ENCODE assay signal across 27 cellular contexts in genomic region chr15:57537951-57538506, GRCh38. TPM values are rescaled to one million over a fixed set of nuclear protein-coding genes. Genes with fewer than 3 reads are reported as not detected.
"Had no signal": no experiment of that assay in that cellular context is flagged by ENCODE, and none has a peak within 500 bp of the region (broad histone marks: within the 10 kb centered on the region; RNA-seq: fewer than 3 reads in every experiment).

No MANE protein-coding gene starts in this region.

- H3K27ac Mint-ChIP-seq: activated B cell treated with CpG ODN at 0.5 μM for 24 hours; activated CD8-positive, alpha-beta T cell treated with anti-CD3 and anti-CD28 coated beads, Interleukin-2, amount 10 ng/mL, durations not matched to agents 7 days and 5 days; activated naive CD4-positive, alpha-beta T cell treated with anti-CD3 and anti-CD28 coated beads, Interleukin-2, amount 50 U/mL, for 24 hours; dendritic cell treated with granulocyte-macrophage colony-stimulating factor and Interleukin-4, amounts not matched to agents 40 ng/mL and 50 ng/mL, for 4 days; immature natural killer cell; mesothelial cell of epicardium had no signal

- H3K4me3 Mint-ChIP-seq: activated B cell treated with CpG ODN at 0.5 μM for 24 hours; activated CD8-positive, alpha-beta T cell treated with anti-CD3 and anti-CD28 coated beads, Interleukin-2, amount 10 ng/mL, durations not matched to agents 7 days and 5 days; activated naive CD4-positive, alpha-beta T cell treated with anti-CD3 and anti-CD28 coated beads, Interleukin-2, amount 50 U/mL, for 24 hours; brain; dendritic cell treated with granulocyte-macrophage colony-stimulating factor and Interleukin-4, amounts not matched to agents 40 ng/mL and 50 ng/mL, for 4 days; immature natural killer cell; mesothelial cell of epicardium had no signal

- H3K27ac ChIP-seq: epithelial cell of prostate, heart left ventricle, thyroid gland had no signal

- H3K4me1 Mint-ChIP-seq: activated B cell treated with CpG ODN at 0.5 μM for 24 hours; activated naive CD4-positive, alpha-beta T cell treated with anti-CD3 and anti-CD28 coated beads, Interleukin-2, amount 50 U/mL, for 24 hours; immature natural killer cell had no signal

- DNase-seq: activated B cell treated with CpG ODN at 0.5 μM for 24 hours; activated CD4-positive, alpha-beta T cell treated with anti-CD3 and anti-CD28 coated beads for 48 hours; activated CD8-positive, alpha-beta memory T cell treated with anti-CD3 and anti-CD28 coated beads, Interleukin-2, amount 50 U/mL, for 4 hours; activated CD8-positive, alpha-beta T cell treated with anti-CD3 and anti-CD28 coated beads, Interleukin-2, amount 10 ng/mL, durations not matched to agents 7 days and 5 days; activated effector memory CD4-positive, alpha-beta T cell treated with anti-CD3 and anti-CD28 coated beads, Interleukin-2, amount 50 U/mL, for 16 hours; activated T-cell treated with anti-CD3 and anti-CD28 coated beads, Interleukin-2, amount 50 U/mL, for 48 hours; adrenal gland; central memory CD4-positive, alpha-beta T cell; effector memory CD4-positive, alpha-beta T cell; heart left ventricle; immature natural killer cell; left cardiac atrium; pancreas; stimulated activated CD4-positive, alpha-beta T cell treated with anti-CD3 and anti-CD28 coated beads, Interleukin-12 subunit alpha, Interleukin-12 subunit beta, amount 100 ng/mL, for 4 hours; stimulated activated CD4-positive, alpha-beta T cell treated with anti-CD3 and anti-CD28 coated beads, Interleukin-2, amount 100 ng/mL, for 24 hours; stomach; T-helper 2 cell; thyroid gland had no signal

- H3K4me3 ChIP-seq: adrenal gland, heart left ventricle, lung, pancreas, stomach, thyroid gland had no signal

- H3K9me3 Mint-ChIP-seq: immature natural killer cell had no signal

- H3K36me3 Mint-ChIP-seq: brain, immature natural killer cell had no signal

- FAIRE-seq: frontal cortex, pancreas, TTC549, urothelium cell line had no signal

- H3K27me3 ChIP-seq: adrenal gland, heart left ventricle, pancreas, stomach, thyroid gland had no signal

- ATAC-seq: activated CD8-positive, alpha-beta T cell treated with anti-CD3 and anti-CD28 coated beads, Interleukin-2, amount 10 ng/mL, durations not matched to agents 7 days and 5 days; heart left ventricle; left cardiac atrium had no signal

- H3K36me3 ChIP-seq: adrenal gland, heart left ventricle had no signal

- H3K9me3 ChIP-seq: adrenal gland, heart left ventricle, pancreas, stomach, thyroid gland had no signal

RNA-seq across cellular contexts. Expression of gene MYZAP, which starts 53.7 kb away (rescaled TPM):
- total RNA-seq: activated CD8-positive, alpha-beta T cell treated with anti-CD3 and anti-CD28 coated beads, Interleukin-2, amount 10 ng/mL, durations not matched to agents 7 days and 5 days had no signal
